In genomic region chr1:235918032-235918431, GRCh38 we compare ENCODE assay signal across 9 cellular contexts. TPM values are rescaled to one million over a fixed set of nuclear protein-coding genes. Genes with fewer than 3 reads are reported as not detected.
A peak's percentile ranks its signal among the peaks of the same experiment; 100 is the strongest.
DNase-seq lines count a peak whose midpoint lies in the region; ATAC-seq and TF ChIP-seq lines count a peak whose summit lies in the region.
"Had no signal": no experiment of that assay in that cellular context is flagged by ENCODE, and none has a peak within 500 bp of the region (broad histone marks: within the 10 kb centered on the region; RNA-seq: fewer than 3 reads in every experiment).

No MANE protein-coding gene starts in this region.

- H3K36me3 Mint-ChIP-seq in T-helper 2 cell treated with Interferon-gamma antibody and Interleukin-4, amounts not matched to agents 5 μg/mL and 100 μg/mL, for 36 hours (ENCODE audit: low read depth) = no peaks in the 10 kb centered on the region

- H3K27me3 ChIP-seq in heart right ventricle = no peaks in the 10 kb centered on the region
- H3K27me3 ChIP-seq in adipocyte (replicated peaks; ENCODE audit: control insufficient read depth, insufficient read depth, low read length) = no peaks in the 10 kb centered on the region
- no peaks in the 10 kb centered on the region for H3K27me3 ChIP-seq in left lung

- H3K4me1 ChIP-seq in heart right ventricle (peaks cover 2 to 50% (median 15%) of the 10 kb centered on the region in 9 donors), adipocyte (ENCODE audit: control insufficient read depth, insufficient read depth, low read length) (peaks cover 49% of the 10 kb centered on the region), left lung (peaks cover 6 to 54% of the 10 kb centered on the region in 2 donors), urinary bladder (ENCODE audit: insufficient read depth) (no peaks in the 10 kb centered on the region)

- intact Hi-C loops in heart right ventricle (cut with DNase I) = loop anchor here in 3 of 10 donors (5.0 to 10.0 kb wide), 3 partner anchors 36 to 57 kb away; partner anchors contain the start of gene LYST (in 1 of the 3)
- intact Hi-C loops in Right ventricle myocardium inferior (cut with DNase I) = no loop called here
- intact Hi-C loops in left lung (cut with DNase I) = no loop called here

- no peak overlapping the region for H3K27ac Mint-ChIP-seq in T-helper 2 cell treated with Interferon-gamma antibody and Interleukin-4, amounts not matched to agents 5 μg/mL and 100 μg/mL, for 36 hours

- H3K4me3 ChIP-seq in heart right ventricle = no peak overlapping the region
- H3K4me3 ChIP-seq in adipocyte (ENCODE audit: low read length) = no peak overlapping the region
- no peak overlapping the region for H3K4me3 ChIP-seq in left lung
- H3K4me3 ChIP-seq in urinary bladder (ENCODE audit: low read depth, low read length) = no peak overlapping the region

- DNase-seq in heart right ventricle = no peak
- DNase-seq in Right ventricle myocardium inferior (ENCODE audit: missing footprints) = no peak
- no peak for DNase-seq in adipocyte (ENCODE audit: low read depth)
- no peak for DNase-seq in left lung
- DNase-seq in T-helper 2 cell treated with Interferon-gamma antibody and Interleukin-4, amounts not matched to agents 5 μg/mL and 100 μg/mL, for 36 hours (ENCODE audit: low spot score) = no peak
- DNase-seq in NCI-H2107 treated with DMSO at 0.1 percent for 48 hours (lab: John Stamatoyannopoulos, UW; ENCODE audit: unreplicated experiment) = no peak
- no peak for DNase-seq in activated CD4-positive, CD25-positive, alpha-beta regulatory T cell (lab: John Stamatoyannopoulos, UW)
- DNase-seq: Karpas-422 had no signal

- ATAC-seq in heart right ventricle (no peak), Right ventricle myocardium inferior (no peak), left lung (no peak)

- H3K27ac ChIP-seq in heart right ventricle (peak overlapping the region in 7 of 10 donors; percentile 30 to 81 (median 52)), left lung (peak overlapping the region; percentile 84 to 88), urinary bladder (ENCODE audit: low read depth) (peak overlapping the region; percentile 63)

- TF ChIP-seq CTCF in heart right ventricle (IDR thresholded peaks at IDR 0.05) = no peak
- TF ChIP-seq CTCF in left lung (IDR thresholded peaks at IDR 0.05) = no peak

- no peaks in the 10 kb centered on the region for H3K36me3 ChIP-seq in heart right ventricle
- no peaks in the 10 kb centered on the region for H3K36me3 ChIP-seq in adipocyte (ENCODE audit: control insufficient read depth, insufficient read depth, low read length, severe bottlenecking)
- no peaks in the 10 kb centered on the region for H3K36me3 ChIP-seq in left lung
- H3K36me3 ChIP-seq in urinary bladder (ENCODE audit: insufficient read depth) = no peaks in the 10 kb centered on the region

- no peaks in the 10 kb centered on the region for H3K9me3 Mint-ChIP-seq in T-helper 2 cell treated with Interferon-gamma antibody and Interleukin-4, amounts not matched to agents 5 μg/mL and 100 μg/mL, for 36 hours

- WGBS in heart right ventricle, 2 donors = 82 to 89% methylated on average over 13 of the region's 13 CpGs
- WGBS in urinary bladder = 83% methylated on average over 13 of the region's 13 CpGs

- no peaks in the 10 kb centered on the region for H3K9me3 ChIP-seq in heart right ventricle
- no peaks in the 10 kb centered on the region for H3K9me3 ChIP-seq in adipocyte (ENCODE audit: control insufficient read depth, low read length)
- H3K9me3 ChIP-seq in left lung = no peaks in the 10 kb centered on the region

- H3K4me3 Mint-ChIP-seq in T-helper 2 cell treated with Interferon-gamma antibody and Interleukin-4, amounts not matched to agents 5 μg/mL and 100 μg/mL, for 36 hours = no peak overlapping the region

- no peaks in the 10 kb centered on the region for H3K27me3 Mint-ChIP-seq in T-helper 2 cell treated with Interferon-gamma antibody and Interleukin-4, amounts not matched to agents 5 μg/mL and 100 μg/mL, for 36 hours (ENCODE audit: low read depth)

- H3K4me1 Mint-ChIP-seq in T-helper 2 cell treated with Interferon-gamma antibody and Interleukin-4, amounts not matched to agents 5 μg/mL and 100 μg/mL, for 36 hours (ENCODE audit: low read depth) = peaks cover 11% of the 10 kb centered on the region

- H3K9ac ChIP-seq in adipocyte (ENCODE audit: low read length) = peak overlapping the region; percentile 43

RNA-seq across cellular contexts. Expression of gene LYST, which starts 51.3 kb away (rescaled TPM):
- total RNA-seq in heart right ventricle = 10 to 100 TPM in 8 of 10 donors, 1 to 10 TPM in 2; 6.3 to 13.6 (median 10.7) TPM
- 1 to 10 TPM; 3.3 to 7.2 TPM for polyA plus RNA-seq in heart right ventricle
- 10.6 TPM for total RNA-seq in Right ventricle myocardium inferior
- 10 to 100 TPM; 33.4 to 64.9 TPM for total RNA-seq in left lung
- 62.7 TPM for total RNA-seq in urinary bladder
- 10.6 TPM for polyA plus RNA-seq in urinary bladder
